ENCODE assay signal across 1 cellular context in the genomic region with DNA sequence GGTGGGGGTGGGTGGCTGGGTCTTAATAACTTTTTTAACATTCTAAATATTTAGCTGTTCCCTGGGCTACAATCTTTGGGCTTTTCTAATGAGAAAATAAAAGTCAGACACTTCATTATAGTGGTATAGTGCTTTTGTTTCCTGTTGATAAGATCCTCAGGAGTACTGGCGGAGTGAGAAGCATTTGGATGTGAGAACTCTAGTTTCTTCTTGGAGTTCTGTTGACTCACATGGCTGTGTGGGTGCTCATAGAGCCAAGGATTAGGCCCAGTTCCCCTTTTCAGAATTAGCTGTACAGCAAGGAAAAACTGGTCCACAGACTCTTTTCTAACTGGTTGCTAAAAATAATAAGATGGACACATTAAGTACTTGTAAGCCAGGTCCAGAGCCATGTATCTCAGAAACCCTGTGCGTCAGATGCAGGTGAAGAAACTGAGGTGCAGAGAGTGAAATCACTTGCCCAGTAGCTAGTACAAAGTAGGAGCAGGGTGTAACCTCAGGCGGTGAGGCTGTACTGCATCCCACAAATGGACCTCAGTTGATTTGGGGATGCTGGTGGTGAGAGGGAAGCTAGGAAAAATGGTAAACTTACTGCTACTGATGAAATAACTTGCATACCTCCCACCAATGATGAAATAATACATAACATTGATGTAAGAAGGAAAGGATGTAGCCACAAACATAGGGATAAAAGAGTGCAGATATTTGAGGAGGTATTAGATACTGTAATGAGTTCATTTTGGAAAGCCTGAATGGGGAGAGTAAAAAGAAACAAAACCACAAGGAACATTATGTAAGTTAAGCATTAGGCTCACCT.
TF ChIP-seq lines count a peak whose summit lies in the region.

No MANE protein-coding gene starts in this region.

TF ChIP-seq in IMR-90, 13 proteins besides CTCF, POLR2A, EP300 and RAD21:
- no peak for TF ChIP-seq NFE2L2 (IDR thresholded peaks at IDR 0.05; ENCODE audit: low read depth, low read length)
- no peak for TF ChIP-seq MXI1 (IDR thresholded peaks at IDR 0.05; ENCODE audit: borderline replicate concordance, low read depth, low read length)
- peak; percentile 45; the same call in 1 of the 2 replicates for TF ChIP-seq CEBPB (IDR thresholded peaks at IDR 0.05; ENCODE audit: low read depth, low read length)
TF ChIP-seq in IMR-90: peak in this region for 1.
